ENCODE assay signal across 12 cellular contexts in genomic region chr17:17149520-17150449, GRCh38.
A peak's percentile ranks its signal among the peaks of the same experiment; 100 is the strongest.
DNase-seq lines count a peak whose midpoint lies in the region; ATAC-seq and FAIRE-seq lines count a peak whose summit lies in the region.
"Had no signal": no experiment of that assay in that cellular context is flagged by ENCODE, and none has a peak within 500 bp of the region (broad histone marks: within the 10 kb centered on the region; RNA-seq: fewer than 3 reads in every experiment).

No MANE protein-coding gene starts in this region.

- H4K20me1 ChIP-seq in BLaER1, result peaks cover 60% of the 10 kb centered on the region

- H3K9ac ChIP-seq in BLaER1, result no peak overlapping the region

- H3K36me3 ChIP-seq in BLaER1, result peaks cover 91% of the 10 kb centered on the region

- H3K4me1 ChIP-seq in BLaER1, result peaks cover 88% of the 10 kb centered on the region

- ATAC-seq in HG02798 (IDR thresholded peaks at IDR 0.05; ENCODE audit: poor library complexity, unreplicated experiment) (no peak), HG03354 (IDR thresholded peaks at IDR 0.05; ENCODE audit: poor library complexity, severe bottlenecking, unreplicated experiment) (no peak)
- ATAC-seq: foreskin keratinocyte; naive thymus-derived CD8-positive, alpha-beta T cell had no signal

- FAIRE-seq in G401.6 (lab: Jason Lieb, UNC), result peak; percentile 96

- DNase-seq in SIG-M5 treated with dmso at 0.1 percent for 504 hours (lab: John Stamatoyannopoulos, UW; ENCODE audit: unreplicated experiment), result peak; percentile 74
- no peak for DNase-seq in epidermal melanocyte (ENCODE audit: insufficient read length, low spot score)
- DNase-seq in COLO829 (ENCODE audit: low spot score), result no peak
- DNase-seq: foreskin keratinocyte; islet precursor cell; naive thymus-derived CD8-positive, alpha-beta T cell; NCI-H187 had no signal

- H3K9me3 ChIP-seq in BLaER1, result no peaks in the 10 kb centered on the region

- no peak overlapping the region for H3K4me3 ChIP-seq in BLaER1

- 0 out of 2 replicates have a peak overlapping the region, but pooled peaks have one; percentile 58 for H3K4me2 ChIP-seq in BLaER1

- H3K27me3 ChIP-seq in BLaER1, result no peaks in the 10 kb centered on the region
- H3K27me3 ChIP-seq in layer of hippocampus (ENCODE audit: control insufficient read depth, insufficient read depth, low read length), result no peaks in the 10 kb centered on the region
- H3K27me3 ChIP-seq: foreskin keratinocyte had no signal

- H3K27ac ChIP-seq in BLaER1, result no peak overlapping the region
- H3K27ac ChIP-seq in layer of hippocampus (ENCODE audit: low read depth, low read length), result peak overlapping the region; percentile 35
- H3K27ac ChIP-seq: foreskin keratinocyte had no signal
